8 cellular contexts compared by ENCODE assay signal in genomic region chr19:49801966-49802661, GRCh38. TPM values are rescaled to one million over a fixed set of nuclear protein-coding genes. Genes with fewer than 3 reads are reported as not detected.
A peak's percentile ranks its signal among the peaks of the same experiment; 100 is the strongest.
DNase-seq lines count a peak whose midpoint lies in the region; ATAC-seq and TF ChIP-seq lines count a peak whose summit lies in the region.

No MANE protein-coding gene starts in this region.

- no peak overlapping the region for H3K27ac Mint-ChIP-seq in endothelial cell (ENCODE audit: unreplicated experiment)

- H3K27me3 ChIP-seq in ascending aorta, result no peaks in the 10 kb centered on the region

- peaks cover 11% of the 10 kb centered on the region for H3K4me1 Mint-ChIP-seq in endothelial cell (ENCODE audit: unreplicated experiment)

- peak; percentile 60 to 82 for DNase-seq in NCI-H2081 (lab: John Stamatoyannopoulos, UW)
- no peak for DNase-seq in NCI-H2081 treated with DMSO at 0.1 percent for 48 hours (lab: John Stamatoyannopoulos, UW)
- DNase-seq in ascending aorta (ENCODE audit: low spot score in 2 of 2), result peak; percentile 32 to 91
- peak; percentile 32 to 96 (median 84) for DNase-seq in hypothalamus (lab: John Stamatoyannopoulos, UW)
- peak; percentile 97 for DNase-seq in sciatic nerve (ENCODE audit: low spot score)
- DNase-seq in NOMO-1 (lab: John Stamatoyannopoulos, UW; ENCODE audit: unreplicated experiment in 2 of 2), result no peak
- no peak for DNase-seq in HuH-7.5 (ENCODE audit: low spot score)
- no peak for DNase-seq in endothelial cell (ENCODE audit: low spot score)

- TF ChIP-seq CTCF in ascending aorta (IDR thresholded peaks at IDR 0.05) (peak in 1 of 3 experiments; percentile 43), endothelial cell (IDR thresholded peaks at IDR 0.05; ENCODE audit: unreplicated experiment) (no peak)

- H3K36me3 ChIP-seq in ascending aorta, result peaks cover 66 to 83% of the 10 kb centered on the region in 2 donors

- intact Hi-C loops in ascending aorta (cut with DNase I), result no loop called here
- intact Hi-C loops in sciatic nerve (cut with DNase I), result no loop called here

- H3K4me1 ChIP-seq in ascending aorta, result peaks cover 0 to 5% of the 10 kb centered on the region in 2 donors

- peaks cover 21% of the 10 kb centered on the region for H3K27me3 Mint-ChIP-seq in endothelial cell (ENCODE audit: unreplicated experiment)

- peak; percentile 90 for ATAC-seq in sciatic nerve

- H3K4me3 ChIP-seq in ascending aorta, result peak overlapping the region; percentile 20 to 53

- H3K9me3 Mint-ChIP-seq in endothelial cell (ENCODE audit: unreplicated experiment), result no peaks in the 10 kb centered on the region

- H3K4me3 Mint-ChIP-seq in endothelial cell (ENCODE audit: unreplicated experiment), result no peak overlapping the region

- peak overlapping the region; percentile 28 to 36 for H3K27ac ChIP-seq in ascending aorta

- peaks cover 30% of the 10 kb centered on the region for H3K36me3 Mint-ChIP-seq in endothelial cell (ENCODE audit: low read depth, unreplicated experiment)

- no peaks in the 10 kb centered on the region for H3K9me3 ChIP-seq in ascending aorta

RNA-seq across cellular contexts. Expression of gene FUZ, which starts 11.0 kb away (rescaled TPM):
- 22.1 TPM for total RNA-seq in ascending aorta
- 26.4 TPM for total RNA-seq in sciatic nerve
- 15.6 TPM for total RNA-seq in endothelial cell (ENCODE audit: unreplicated experiment)

RNA-seq across cellular contexts. Expression of gene MED25, which starts 16.0 kb away (rescaled TPM):
- 54.0 TPM for total RNA-seq in ascending aorta
- 39.7 TPM for total RNA-seq in sciatic nerve
- 117 TPM for total RNA-seq in endothelial cell (ENCODE audit: unreplicated experiment)

RNA-seq across cellular contexts. Expression of gene AP2A1, which starts 35.3 kb away (rescaled TPM):
- total RNA-seq in ascending aorta (249 TPM), sciatic nerve (74.3 TPM), endothelial cell (ENCODE audit: unreplicated experiment) (191 TPM)

RNA-seq across cellular contexts. Expression of gene TSKS, which starts 39.0 kb away (rescaled TPM):
- total RNA-seq in ascending aorta (not detected), sciatic nerve (0.85 TPM), endothelial cell (ENCODE audit: unreplicated experiment) (not detected)

RNA-seq across cellular contexts. Expression of gene PTOV1, which starts 48.8 kb away (rescaled TPM):
- total RNA-seq in ascending aorta (163 TPM), sciatic nerve (143 TPM), endothelial cell (ENCODE audit: unreplicated experiment) (231 TPM)

Comparison
In these comparisons a context has a peak if more than half of its experiments do, and no peak if none do; other contexts are left out.
1. DNase-seq: peak in NCI-H2081 (2 of 2), ascending aorta (2 of 2), hypothalamus (51 of 51) and sciatic nerve (single experiment); none in NCI-H2081 treated with DMSO at 0.1 percent for 48 hours (single experiment), NOMO-1 (0 of 2), HuH-7.5 (single experiment) and endothelial cell (single experiment).